ENCODE assay signal across 1 cellular context in the genomic region with DNA sequence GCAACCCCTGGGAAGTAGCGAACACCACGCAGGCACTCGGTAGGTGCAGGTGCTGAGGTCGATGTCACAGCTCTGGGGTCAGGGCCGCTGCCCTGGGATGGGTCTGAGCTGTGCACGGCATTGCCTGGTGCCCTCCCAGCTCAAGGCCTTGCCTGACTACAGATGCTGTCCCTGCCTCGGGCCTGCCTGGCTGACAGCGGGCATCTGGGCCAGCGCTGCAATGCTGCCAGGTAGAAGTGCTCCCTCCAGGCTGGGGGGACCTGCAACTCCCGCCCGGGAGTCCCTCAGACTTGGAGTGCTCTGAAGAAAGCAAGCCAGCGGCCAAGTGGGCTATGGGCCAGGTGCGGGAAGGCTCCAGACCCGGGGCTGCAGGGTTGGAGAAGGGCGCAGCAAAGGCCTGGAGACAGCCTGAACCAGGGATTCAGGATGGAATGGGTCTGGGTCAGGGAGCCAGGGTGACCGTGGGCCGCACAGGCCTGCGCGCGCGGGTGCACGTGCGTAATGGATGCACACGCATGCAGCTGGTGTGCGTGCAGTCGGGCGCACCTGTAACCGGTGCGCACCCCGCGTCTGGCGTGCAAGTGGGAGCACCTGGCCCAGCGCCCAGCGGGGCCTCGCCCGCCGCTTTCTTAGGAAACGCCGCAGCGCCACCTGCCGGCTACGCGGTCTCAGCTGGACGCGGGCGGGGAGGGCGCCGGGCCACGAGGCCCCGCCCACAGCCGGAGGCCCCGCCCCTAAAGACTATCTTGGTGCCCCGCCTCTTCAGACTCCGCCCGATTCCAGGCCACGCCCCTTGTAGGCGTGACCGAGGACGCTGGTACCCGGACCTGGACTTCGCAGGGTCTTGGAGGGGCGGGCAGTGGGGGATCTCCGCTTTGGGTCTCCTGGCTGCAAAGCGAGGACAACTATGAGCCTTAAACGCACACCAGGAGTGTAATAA.
TF ChIP-seq lines count a peak whose summit lies in the region.

No MANE protein-coding gene starts in this region.

TF ChIP-seq in HepG2, 621 proteins besides CTCF, POLR2A, EP300 and RAD21 (continued from another document):
- TF ChIP-seq CBX5 (CRISPR knock-in tag; IDR thresholded peaks at IDR 0.05; ENCODE audit: borderline replicate concordance) (no peak; the same call in 1 of the 2 replicates), ARNTL (CRISPR knock-in tag; IDR thresholded peaks at IDR 0.05) (0 out of 2 replicates have a peak, but pooled peaks have one; percentile 32), ZNF569 (CRISPR knock-in tag; IDR thresholded peaks at IDR 0.05; ENCODE audit: borderline replicate concordance) (no peak), NCOA1 (CRISPR knock-in tag; IDR thresholded peaks at IDR 0.05) (no peak), ZNF33B (CRISPR knock-in tag; IDR thresholded peaks at IDR 0.05) (no peak), ZNF235 (CRISPR knock-in tag; IDR thresholded peaks at IDR 0.05; ENCODE audit: borderline replicate concordance) (0 out of 2 replicates have a peak, but pooled peaks have one; percentile 58)
- TF ChIP-seq, protein P1, sequence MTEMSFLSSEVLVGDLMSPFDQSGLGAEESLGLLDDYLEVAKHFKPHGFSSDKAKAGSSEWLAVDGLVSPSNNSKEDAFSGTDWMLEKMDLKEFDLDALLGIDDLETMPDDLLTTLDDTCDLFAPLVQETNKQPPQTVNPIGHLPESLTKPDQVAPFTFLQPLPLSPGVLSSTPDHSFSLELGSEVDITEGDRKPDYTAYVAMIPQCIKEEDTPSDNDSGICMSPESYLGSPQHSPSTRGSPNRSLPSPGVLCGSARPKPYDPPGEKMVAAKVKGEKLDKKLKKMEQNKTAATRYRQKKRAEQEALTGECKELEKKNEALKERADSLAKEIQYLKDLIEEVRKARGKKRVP (CRISPR knock-in tag; IDR thresholded peaks at IDR 0.05), result no peak
- TF ChIP-seq, protein P2, sequence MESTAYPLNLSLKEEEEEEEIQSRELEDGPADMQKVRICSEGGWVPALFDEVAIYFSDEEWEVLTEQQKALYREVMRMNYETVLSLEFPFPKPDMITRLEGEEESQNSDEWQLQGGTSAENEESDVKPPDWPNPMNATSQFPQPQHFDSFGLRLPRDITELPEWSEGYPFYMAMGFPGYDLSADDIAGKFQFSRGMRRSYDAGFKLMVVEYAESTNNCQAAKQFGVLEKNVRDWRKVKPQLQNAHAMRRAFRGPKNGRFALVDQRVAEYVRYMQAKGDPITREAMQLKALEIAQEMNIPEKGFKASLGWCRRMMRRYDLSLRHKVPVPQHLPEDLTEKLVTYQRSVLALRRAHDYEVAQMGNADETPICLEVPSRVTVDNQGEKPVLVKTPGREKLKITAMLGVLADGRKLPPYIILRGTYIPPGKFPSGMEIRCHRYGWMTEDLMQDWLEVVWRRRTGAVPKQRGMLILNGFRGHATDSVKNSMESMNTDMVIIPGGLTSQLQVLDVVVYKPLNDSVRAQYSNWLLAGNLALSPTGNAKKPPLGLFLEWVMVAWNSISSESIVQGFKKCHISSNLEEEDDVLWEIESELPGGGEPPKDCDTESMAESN (CRISPR knock-in tag; conservative IDR thresholded peaks at IDR 0.05), result peak; percentile 51; the same call in 1 of the 2 replicates
- TF ChIP-seq, protein P3, sequence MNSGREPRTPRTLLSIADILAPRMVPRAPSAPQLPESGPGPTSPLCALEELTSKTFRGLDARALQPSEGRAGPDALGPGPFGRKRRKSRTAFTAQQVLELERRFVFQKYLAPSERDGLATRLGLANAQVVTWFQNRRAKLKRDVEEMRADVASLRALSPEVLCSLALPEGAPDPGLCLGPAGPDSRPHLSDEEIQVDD (CRISPR knock-in tag; IDR thresholded peaks at IDR 0.05; ENCODE audit: borderline replicate concordance), result no peak
